ENCODE assay signal across 13 cellular contexts in the genomic region with DNA sequence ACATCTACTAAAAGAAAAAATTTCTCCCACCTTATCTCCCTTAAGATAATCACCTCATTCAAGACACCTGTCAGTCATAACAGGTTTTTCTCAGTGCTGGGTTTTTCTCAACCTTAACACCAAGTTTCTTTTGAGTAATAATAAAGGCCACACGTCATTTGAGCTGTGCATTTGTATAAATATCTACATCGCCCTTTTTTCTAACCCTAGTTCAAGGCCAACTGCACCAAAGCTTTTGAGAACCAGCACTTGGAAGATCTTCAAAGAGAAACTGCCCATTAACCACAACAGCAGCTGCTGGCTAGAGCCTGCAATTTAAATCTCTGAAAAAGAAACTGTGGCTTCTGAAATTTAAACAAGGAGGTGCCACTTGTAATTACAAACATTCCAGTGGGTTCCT. TPM values are rescaled to one million over a fixed set of nuclear protein-coding genes. Genes with fewer than 3 reads are reported as not detected.
DNase-seq lines count a peak whose midpoint lies in the region; ATAC-seq, FAIRE-seq and TF ChIP-seq lines count a peak whose summit lies in the region.
"Had no signal": no experiment of that assay in that cellular context is flagged by ENCODE, and none has a peak within 500 bp of the region (broad histone marks: within the 10 kb centered on the region; RNA-seq: fewer than 3 reads in every experiment).

No MANE protein-coding gene starts in this region.

- H2AFZ ChIP-seq in GM12878 (ENCODE audit: control insufficient read depth, low read depth, low read length), result no peak overlapping the region

- TF ChIP-seq CTCF in GM12878 (IDR thresholded peaks at IDR 0.05 in 2 of 3, conservative IDR thresholded peaks at IDR 0.05 in 1 of 3; ENCODE audit: control insufficient read depth in 2 of 3, extremely low read depth in 1 of 3, insufficient read depth in 1 of 3, low read depth in 3 of 3, low read length in 3 of 3), result no peak
- TF ChIP-seq CTCF in right atrium auricular region (IDR thresholded peaks at IDR 0.05), result no peak

- peak; percentile 67 for DNase-seq in H4 (ENCODE audit: low spot score)
- DNase-seq in MV-4-11 (lab: John Stamatoyannopoulos, UW), result peak; percentile 7
- DNase-seq in GM12878 (ENCODE audit: low read depth, low spot score), result peak; percentile 38
- no peak for DNase-seq in right atrium auricular region (ENCODE audit: low spot score)
- no peak for DNase-seq in erythroblast (lab: John Stamatoyannopoulos, UW)
- DNase-seq in NOMO-1 treated with dmso at 0.1 percent for 144 hours (lab: John Stamatoyannopoulos, UW; ENCODE audit: unreplicated experiment), result no peak
- DNase-seq: amniotic stem cell, C1 segment of cervical spinal cord, endodermal cell, heart right ventricle, NCI-H1694 treated with DMSO at 0.1 percent for 48 hours had no signal

- intact Hi-C loops in GM12878 (cut with micrococcal nuclease; ENCODE audit: unreplicated experiment), result no loop called here

- H3K4me1 ChIP-seq in GM12878 (ENCODE audit: control insufficient read depth, insufficient read depth, low read length) (peaks cover 7% of the 10 kb centered on the region; the same call in 1 of the 2 replicates), right atrium auricular region (peaks cover 0 to 6% of the 10 kb centered on the region in 2 donors)

- H3K9me3 ChIP-seq in GM12878 (replicated peaks; ENCODE audit: control insufficient read depth, insufficient read depth, low read length) (no peaks in the 10 kb centered on the region), right atrium auricular region (no peaks in the 10 kb centered on the region)
- H3K9me3 ChIP-seq: heart right ventricle had no signal

- peaks cover 5 to 14% of the 10 kb centered on the region in 2 experiments; a peak in 3 of 4 replicates for H3K27me3 ChIP-seq in GM12878 (replicated peaks in 1 of 2; ENCODE audit: control insufficient read depth in 2 of 2, insufficient read depth in 2 of 2, low read length in 1 of 2)
- H3K27me3 ChIP-seq in right atrium auricular region, result no peaks in the 10 kb centered on the region

- TF ChIP-seq EP300 in GM12878 (IDR thresholded peaks at IDR 0.05; ENCODE audit: borderline replicate concordance in 1 of 2, control insufficient read depth in 1 of 2, low read depth in 2 of 2, low read length in 2 of 2), result no peak

- TF ChIP-seq RAD21 in GM12878 (IDR thresholded peaks at IDR 0.05; ENCODE audit: insufficient read depth, low read depth, low read length), result no peak

- H4K20me1 ChIP-seq in GM12878 (ENCODE audit: control insufficient read depth, insufficient read depth), result no peaks in the 10 kb centered on the region

- BruUV-seq in GM12878 (replicated peaks; lab: Mats Ljungman, UMichigan), result no TSS peak

- H3K4me3 ChIP-seq in GM12878 (no peak overlapping the region), right atrium auricular region (no peak overlapping the region)
- H3K4me3 ChIP-seq: heart right ventricle had no signal

- no peak overlapping the region for H3K4me2 ChIP-seq in GM12878 (ENCODE audit: control insufficient read depth, insufficient read depth)

- H3K27ac ChIP-seq in GM12878 (ENCODE audit: control insufficient read depth, insufficient read depth) (no peak overlapping the region), right atrium auricular region (no peak overlapping the region)
- H3K27ac ChIP-seq: heart right ventricle had no signal

- WGBS in GM12878 (ENCODE audit: insufficient coverage, insufficient replicate concordance, low lambda C conversion rate, missing lambda C conversion rate), result 2% methylated on average over 2 of the region's 2 CpGs

- H3K36me3 ChIP-seq in GM12878 (ENCODE audit: control insufficient read depth in 2 of 2, insufficient read depth in 2 of 2, low read length in 1 of 2) (no peaks in the 10 kb centered on the region), right atrium auricular region (no peaks in the 10 kb centered on the region)
- H3K36me3 ChIP-seq: heart right ventricle had no signal

- in situ Hi-C loops in GM12878 (cut with MboI), result no loop called here

- POLR2A ChIA-PET in GM12878 (lab: Charles Lee), result interaction anchor here (0.6 kb wide), 1 partner anchor 405 kb away, joined by 5 read pairs; no protein-coding TSS in a partner anchor

- FAIRE-seq in GM12878 (lab: Jason Lieb, UNC), result no peak

- no peaks in the 10 kb centered on the region for H3K79me2 ChIP-seq in GM12878 (ENCODE audit: control insufficient read depth, insufficient read depth, low read length)

- SMC1A ChIA-PET in GM12878 (lab: Charles Lee; ENCODE audit: uncharacterized antibody, unreplicated experiment), result no interaction called here

- RAD21 ChIA-PET in GM12878 (lab: Charles Lee; ENCODE audit: unreplicated experiment), result no interaction called here

- TF ChIP-seq POLR2A in GM12878 (IDR thresholded peaks at IDR 0.05; ENCODE audit: low read depth, low read length), result no peak
- no peak for TF ChIP-seq POLR2A in erythroblast (IDR thresholded peaks at IDR 0.05; ENCODE audit: low read length)

- CTCF ChIA-PET in GM12878 (lab: Yijun Ruan, JAX), result no interaction called here

- H3K9ac ChIP-seq in GM12878 (ENCODE audit: control insufficient read depth, insufficient read depth, low read length), result no peak overlapping the region

- ATAC-seq in GM18498 (IDR thresholded peaks at IDR 0.05; ENCODE audit: unreplicated experiment) (peak; percentile 70), GM12878 (peak; percentile 72), HG03159 (IDR thresholded peaks at IDR 0.05; ENCODE audit: unreplicated experiment) (no peak)
- ATAC-seq: heart right ventricle had no signal

TF ChIP-seq in GM12878, 131 proteins besides CTCF, POLR2A, EP300 and RAD21:
- no peak for TF ChIP-seq PML (IDR thresholded peaks at IDR 0.05; ENCODE audit: low read length)
- no peak for TF ChIP-seq NBN (IDR thresholded peaks at IDR 0.05)
- TF ChIP-seq POLR2AphosphoS2 (IDR thresholded peaks at IDR 0.05; ENCODE audit: low read depth, low read length), result no peak
- TF ChIP-seq TCF12 (IDR thresholded peaks at IDR 0.05; ENCODE audit: low read depth, low read length), result 0 out of 2 replicates have a peak, but pooled peaks have one; percentile 9
- TF ChIP-seq RUNX3 (IDR thresholded peaks at IDR 0.05; ENCODE audit: low read length), result peak; percentile 45; the same call in 1 of the 2 replicates
- TF ChIP-seq, protein P1, sequence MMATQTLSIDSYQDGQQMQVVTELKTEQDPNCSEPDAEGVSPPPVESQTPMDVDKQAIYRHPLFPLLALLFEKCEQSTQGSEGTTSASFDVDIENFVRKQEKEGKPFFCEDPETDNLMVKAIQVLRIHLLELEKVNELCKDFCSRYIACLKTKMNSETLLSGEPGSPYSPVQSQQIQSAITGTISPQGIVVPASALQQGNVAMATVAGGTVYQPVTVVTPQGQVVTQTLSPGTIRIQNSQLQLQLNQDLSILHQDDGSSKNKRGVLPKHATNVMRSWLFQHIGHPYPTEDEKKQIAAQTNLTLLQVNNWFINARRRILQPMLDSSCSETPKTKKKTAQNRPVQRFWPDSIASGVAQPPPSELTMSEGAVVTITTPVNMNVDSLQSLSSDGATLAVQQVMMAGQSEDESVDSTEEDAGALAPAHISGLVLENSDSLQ (IDR thresholded peaks at IDR 0.05), result peak; percentile 61

RNA-seq across cellular contexts. Expression of a gene that starts 6.9 kb away (rescaled TPM):
- total RNA-seq in H4 (2014; rRNA removed; shearing (Covaris generic)), result 35.4 and 46.9 TPM in 2 replicates
- not detected in 2 replicates for total RNA-seq in GM12878 (2013; cell fraction: nucleolus; rRNA removed)
- total RNA-seq in GM12878 (2014; rRNA removed) (0.06 TPM in 1 of 2 replicates, not detected in the other), GM12878 (2014; rRNA removed; fragmentation: Illumina TruSeq; extraction: Trizol) (0.09 TPM in 1 of 2 replicates, not detected in the other), GM12878 (2021) (0.13 and 0.38 TPM in 2 replicates), right atrium auricular region (10 to 100 TPM; 19.8 to 33.9 TPM)
- 0.30 TPM for polyA plus RNA-seq in GM12878 (2011; ENCODE audit: low read depth)
- polyA plus RNA-seq in GM12878 (2011; rRNA removed) (0.20 and 0.48 TPM in 2 replicates), GM12878 (2014; fragmentation: Illumina TruSeq; extraction: Trizol) (0.03 and 0.16 TPM in 2 replicates), GM12878 (2014; fragmentation: Nextera tagmentation; extraction: Ambion mirVana) (not detected), GM12878 (2014; rRNA removed) (0.14 TPM in 1 of 2 replicates, not detected in the other), GM12878 (2016; fragmentation: Nextera tagmentation; extraction: Ambion mirVana) (under 1 TPM; 0.15 to 0.21 TPM)
- 0.22 and 0.23 TPM in 2 replicates for polyA plus RNA-seq in GM12878 (2011; cell fraction: cytosol; rRNA removed)
- polyA plus RNA-seq in GM12878 (2011; cell fraction: nucleus; rRNA removed), result 0.79 and 1.1 TPM in 2 replicates
- 0.54 and 0.73 TPM in 2 replicates for polyA plus RNA-seq in GM12878 (2012)
- 0.22 and 0.41 TPM in 2 replicates for polyA minus RNA-seq in GM12878 (2011; rRNA and poly(A)+ RNA removed)
- not detected in 2 replicates for polyA minus RNA-seq in GM12878 (2011; cell fraction: cytosol; rRNA and poly(A)+ RNA removed)
- 0.24 and 1.1 TPM in 2 replicates for polyA minus RNA-seq in GM12878 (2011; cell fraction: nucleus; rRNA and poly(A)+ RNA removed)

Comparison
In these comparisons a context has a peak if more than half of its experiments do, and no peak if none do; other contexts are left out.
1. DNase-seq: peak in H4 (single experiment), MV-4-11 (single experiment) and GM12878 (single experiment); none in right atrium auricular region (single experiment), erythroblast (0 of 2) and NOMO-1 treated with dmso at 0.1 percent for 144 hours (single experiment).
2. RNA of a gene that starts 6.9 kb away (total RNA-seq): 35.4 to 46.9 TPM in H4 and 19.8 to 33.9 TPM in right atrium auricular region; 0.06 to 0.38 TPM in GM12878; every median in the first group is over 10 times any median in the second.